ENCODE assay signal across 1 cellular context in the genomic region with DNA sequence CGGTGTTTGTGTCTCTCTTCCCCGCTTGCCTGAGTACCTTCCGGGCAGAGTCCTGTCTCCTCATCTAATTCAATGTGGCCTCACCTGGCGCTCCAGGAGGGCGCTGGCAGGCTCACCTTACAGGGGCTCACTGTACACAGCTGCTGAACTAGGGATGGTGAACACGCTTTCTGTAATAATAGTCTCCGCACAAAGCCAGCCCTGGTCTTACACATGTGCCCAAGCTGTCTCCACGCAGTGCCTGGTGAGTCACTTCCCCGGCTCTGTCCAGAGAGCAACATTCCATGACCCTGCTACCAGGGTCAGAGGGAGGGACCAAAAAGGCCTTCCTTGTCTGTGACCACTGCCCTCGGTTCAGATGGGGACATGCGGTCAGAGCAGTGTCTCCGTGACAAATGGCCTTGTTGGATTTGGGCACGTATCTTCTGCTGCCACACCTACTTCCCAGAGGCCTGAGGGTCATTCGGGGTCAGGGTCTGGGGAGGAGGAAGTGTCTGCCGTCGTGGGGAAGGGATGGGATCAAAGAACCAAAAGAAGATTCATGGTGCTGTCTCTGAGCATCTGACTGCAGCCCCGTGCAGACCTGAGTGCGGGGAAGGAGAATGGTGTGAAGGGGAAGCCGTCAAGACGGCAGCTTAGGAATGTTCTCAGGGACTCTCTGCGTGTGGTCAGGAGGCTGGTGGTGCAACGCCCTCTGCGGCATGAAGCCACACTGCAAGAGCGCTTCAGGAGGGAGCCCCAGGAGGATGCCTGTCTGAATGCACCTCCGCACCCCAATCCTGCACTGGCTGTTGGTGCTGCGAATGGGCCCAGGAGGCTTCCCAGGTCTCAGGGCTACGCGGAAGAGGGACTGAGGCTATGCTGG.
TF ChIP-seq lines count a peak whose summit lies in the region.

No MANE protein-coding gene starts in this region.

TF ChIP-seq in IMR-90, 13 proteins besides CTCF, POLR2A, EP300 and RAD21:
- TF ChIP-seq SMC3 (IDR thresholded peaks at IDR 0.05; ENCODE audit: low read depth, low read length) (no peak), RCOR1 (IDR thresholded peaks at IDR 0.05; ENCODE audit: insufficient replicate concordance, low read length) (no peak), MAZ (IDR thresholded peaks at IDR 0.05; ENCODE audit: borderline replicate concordance, low read depth, low read length) (no peak), FOS (IDR thresholded peaks at IDR 0.05; ENCODE audit: low read depth, low read length) (peak; percentile 44; the same call in 1 of the 2 replicates), CEBPB (IDR thresholded peaks at IDR 0.05; ENCODE audit: low read depth, low read length) (0 out of 2 replicates have a peak, but pooled peaks have one; percentile 10), MXI1 (IDR thresholded peaks at IDR 0.05; ENCODE audit: borderline replicate concordance, low read depth, low read length) (peak; percentile 62; the same call in 1 of the 2 replicates), RFX5 (IDR thresholded peaks at IDR 0.05; ENCODE audit: low read depth, low read length) (no peak), BHLHE40 (IDR thresholded peaks at IDR 0.05; ENCODE audit: low read depth, low read length) (peak; percentile 5; the same call in 1 of the 2 replicates), CHD1 (IDR thresholded peaks at IDR 0.05; ENCODE audit: low read depth, low read length) (no peak), NFE2L2 (IDR thresholded peaks at IDR 0.05; ENCODE audit: low read depth, low read length) (no peak), MAFK (IDR thresholded peaks at IDR 0.05; ENCODE audit: low read depth, low read length) (no peak)
- TF ChIP-seq, protein P1, sequence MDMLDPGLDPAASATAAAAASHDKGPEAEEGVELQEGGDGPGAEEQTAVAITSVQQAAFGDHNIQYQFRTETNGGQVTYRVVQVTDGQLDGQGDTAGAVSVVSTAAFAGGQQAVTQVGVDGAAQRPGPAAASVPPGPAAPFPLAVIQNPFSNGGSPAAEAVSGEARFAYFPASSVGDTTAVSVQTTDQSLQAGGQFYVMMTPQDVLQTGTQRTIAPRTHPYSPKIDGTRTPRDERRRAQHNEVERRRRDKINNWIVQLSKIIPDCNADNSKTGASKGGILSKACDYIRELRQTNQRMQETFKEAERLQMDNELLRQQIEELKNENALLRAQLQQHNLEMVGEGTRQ (IDR thresholded peaks at IDR 0.05; ENCODE audit: low read depth, low read length): no peak
- TF ChIP-seq, protein P2, sequence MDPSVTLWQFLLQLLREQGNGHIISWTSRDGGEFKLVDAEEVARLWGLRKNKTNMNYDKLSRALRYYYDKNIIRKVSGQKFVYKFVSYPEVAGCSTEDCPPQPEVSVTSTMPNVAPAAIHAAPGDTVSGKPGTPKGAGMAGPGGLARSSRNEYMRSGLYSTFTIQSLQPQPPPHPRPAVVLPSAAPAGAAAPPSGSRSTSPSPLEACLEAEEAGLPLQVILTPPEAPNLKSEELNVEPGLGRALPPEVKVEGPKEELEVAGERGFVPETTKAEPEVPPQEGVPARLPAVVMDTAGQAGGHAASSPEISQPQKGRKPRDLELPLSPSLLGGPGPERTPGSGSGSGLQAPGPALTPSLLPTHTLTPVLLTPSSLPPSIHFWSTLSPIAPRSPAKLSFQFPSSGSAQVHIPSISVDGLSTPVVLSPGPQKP (IDR thresholded peaks at IDR 0.05; ENCODE audit: borderline replicate concordance, low read depth, low read length): no peak
